Comparison of ENCODE assay signal across 8 cellular contexts in genomic region chr17:78924481-78925151, GRCh38. TPM values are rescaled to one million over a fixed set of nuclear protein-coding genes. Genes with fewer than 3 reads are reported as not detected.
DNase-seq lines count a peak whose midpoint lies in the region; ATAC-seq and TF ChIP-seq lines count a peak whose summit lies in the region.

No MANE protein-coding gene starts in this region.

- no peaks in the 10 kb centered on the region for H3K9me3 Mint-ChIP-seq in activated naive CD4-positive, alpha-beta T cell treated with anti-CD3 and anti-CD28 coated beads, Interleukin-2, amount 50 U/mL, for 72 hours
- no peaks in the 10 kb centered on the region for H3K9me3 Mint-ChIP-seq in activated naive CD4-positive, alpha-beta T cell treated with anti-CD3 and anti-CD28 coated beads for 36 hours
- no peaks in the 10 kb centered on the region for H3K9me3 Mint-ChIP-seq in stimulated activated naive CD8-positive, alpha-beta T cell treated with anti-CD3 and anti-CD28 coated beads, Interleukin-15, amount 100 ng/mL, for 72 hours

- H3K27me3 Mint-ChIP-seq in activated naive CD4-positive, alpha-beta T cell treated with anti-CD3 and anti-CD28 coated beads for 36 hours (ENCODE audit: low read depth), result peaks cover 8% of the 10 kb centered on the region
- H3K27me3 Mint-ChIP-seq in stimulated activated naive CD8-positive, alpha-beta T cell treated with anti-CD3 and anti-CD28 coated beads, Interleukin-15, amount 100 ng/mL, for 72 hours, result peaks cover 8% of the 10 kb centered on the region

- no peaks in the 10 kb centered on the region for H3K27me3 ChIP-seq in adrenal gland

- peak overlapping the region in 4 of 5 donors; percentile 59 to 96 (median 78) for H3K27ac ChIP-seq in adrenal gland

- peak; percentile 14 to 22 for ATAC-seq in activated naive CD4-positive, alpha-beta T cell treated with anti-CD3 and anti-CD28 coated beads, Interleukin-2, amount 50 U/mL, for 72 hours
- ATAC-seq in stimulated activated naive CD8-positive, alpha-beta T cell treated with anti-CD3 and anti-CD28 coated beads, Interleukin-15, amount 100 ng/mL, for 72 hours, result peak; percentile 38
- no peak for ATAC-seq in GM21529 (IDR thresholded peaks at IDR 0.05; ENCODE audit: unreplicated experiment)

- no peak overlapping the region for H3K4me3 Mint-ChIP-seq in activated naive CD4-positive, alpha-beta T cell treated with anti-CD3 and anti-CD28 coated beads for 36 hours
- H3K4me3 Mint-ChIP-seq in stimulated activated naive CD8-positive, alpha-beta T cell treated with anti-CD3 and anti-CD28 coated beads, Interleukin-15, amount 100 ng/mL, for 72 hours, result peak overlapping the region; percentile 72 to 81

- peaks cover 23 to 50% of the 10 kb centered on the region in 2 donors for H3K4me1 ChIP-seq in adrenal gland (replicated peaks in 1 of 2)

- TF ChIP-seq POLR2A in adrenal gland (IDR thresholded peaks at IDR 0.05), result no peak

- intact Hi-C loops in activated naive CD4-positive, alpha-beta T cell treated with anti-CD3 and anti-CD28 coated beads for 36 hours (cut with micrococcal nuclease), result loop anchor here (1.0 kb wide), 1 partner anchor 59 kb away; no protein-coding TSS in a partner anchor
- intact Hi-C loops in adrenal gland (cut with DNase I), result no loop called here

- no peaks in the 10 kb centered on the region for H3K9me3 ChIP-seq in adrenal gland (replicated peaks in 1 of 3)

- CTCF ChIA-PET in activated naive CD4-positive, alpha-beta T cell treated with anti-CD3 and anti-CD28 coated beads for 36 hours (lab: Charles Lee), result interaction anchor here (0.8 kb wide), 1 partner anchor 752 kb away, joined by 3 read pairs; no protein-coding TSS in a partner anchor

- H3K4me3 ChIP-seq in adrenal gland, result peak overlapping the region in 3 of 4 donors; percentile 48 to 80 (median 62)

- H3K36me3 Mint-ChIP-seq in activated naive CD4-positive, alpha-beta T cell treated with anti-CD3 and anti-CD28 coated beads, Interleukin-2, amount 50 U/mL, for 72 hours, result no peaks in the 10 kb centered on the region
- no peaks in the 10 kb centered on the region for H3K36me3 Mint-ChIP-seq in activated naive CD4-positive, alpha-beta T cell treated with anti-CD3 and anti-CD28 coated beads for 36 hours (ENCODE audit: low read depth)

- no peak overlapping the region for H3K27ac Mint-ChIP-seq in activated naive CD4-positive, alpha-beta T cell treated with anti-CD3 and anti-CD28 coated beads, Interleukin-2, amount 50 U/mL, for 72 hours
- no peak overlapping the region for H3K27ac Mint-ChIP-seq in activated naive CD4-positive, alpha-beta T cell treated with anti-CD3 and anti-CD28 coated beads for 36 hours
- H3K27ac Mint-ChIP-seq in stimulated activated naive CD8-positive, alpha-beta T cell treated with anti-CD3 and anti-CD28 coated beads, Interleukin-15, amount 100 ng/mL, for 72 hours, result no peak overlapping the region

- 4 to 6% (median 4%) methylated on average over 7 to 64 of the region's 64 CpGs for WGBS in adrenal gland, 4 donors

- no peak for TF ChIP-seq CTCF in adrenal gland (IDR thresholded peaks at IDR 0.05)

- H3K36me3 ChIP-seq in adrenal gland (replicated peaks in 1 of 2), result no peaks in the 10 kb centered on the region

- DNase-seq in activated naive CD4-positive, alpha-beta T cell treated with anti-CD3 and anti-CD28 coated beads, Interleukin-2, amount 50 U/mL, for 72 hours (ENCODE audit: low spot score in 2 of 2), result no peak
- no peak for DNase-seq in activated naive CD4-positive, alpha-beta T cell treated with anti-CD3 and anti-CD28 coated beads for 36 hours
- no peak for DNase-seq in adrenal gland
- DNase-seq in iPS-NIHi11 (ENCODE audit: low spot score), result peak; percentile 54
- DNase-seq in stimulated activated naive CD8-positive, alpha-beta T cell treated with anti-CD3 and anti-CD28 coated beads, Interleukin-15, amount 100 ng/mL, for 72 hours, result no peak
- no peak for DNase-seq in cortex of kidney (lab: John Stamatoyannopoulos, UW)
- no peak for DNase-seq in 8988T

- peaks cover 14% of the 10 kb centered on the region for H3K4me1 Mint-ChIP-seq in activated naive CD4-positive, alpha-beta T cell treated with anti-CD3 and anti-CD28 coated beads for 36 hours (ENCODE audit: low read depth)
- peaks cover 21% of the 10 kb centered on the region for H3K4me1 Mint-ChIP-seq in stimulated activated naive CD8-positive, alpha-beta T cell treated with anti-CD3 and anti-CD28 coated beads, Interleukin-15, amount 100 ng/mL, for 72 hours

RNA-seq across cellular contexts. Expression of gene TIMP2, which starts 0.6 kb away (rescaled TPM):
- total RNA-seq in activated naive CD4-positive, alpha-beta T cell treated with anti-CD3 and anti-CD28 coated beads, Interleukin-2, amount 50 U/mL, for 72 hours, result 1 to 10 TPM; 1.1 TPM
- under 1 TPM; 0.35 to 0.43 TPM for total RNA-seq in activated naive CD4-positive, alpha-beta T cell treated with anti-CD3 and anti-CD28 coated beads for 36 hours
- total RNA-seq in adrenal gland, result 100 to 1,000 TPM; 112 to 275 (median 219) TPM
- polyA plus RNA-seq in adrenal gland, result 100 to 1,000 TPM in 1 of 3 donors, 10 to 100 TPM in 2; 50.8 to 153 (median 55.9) TPM

RNA-seq across cellular contexts. Expression of gene CEP295NL, which starts 21.6 kb away (rescaled TPM):
- total RNA-seq in activated naive CD4-positive, alpha-beta T cell treated with anti-CD3 and anti-CD28 coated beads, Interleukin-2, amount 50 U/mL, for 72 hours, result under 1 TPM in 1 of 2 donors, not detected in 1; 0.61 TPM
- total RNA-seq in activated naive CD4-positive, alpha-beta T cell treated with anti-CD3 and anti-CD28 coated beads for 36 hours, result not detected
- total RNA-seq in adrenal gland, result 1 to 10 TPM in 5 of 8 donors, under 1 TPM in 3; 0.18 to 5.1 (median 1.5) TPM
- 1 to 10 TPM in 1 of 3 donors, under 1 TPM in 2; 0.07 to 3.7 (median 0.13) TPM for polyA plus RNA-seq in adrenal gland

RNA-seq across cellular contexts. Expression of gene LGALS3BP, which starts 55.1 kb away (rescaled TPM):
- total RNA-seq in activated naive CD4-positive, alpha-beta T cell treated with anti-CD3 and anti-CD28 coated beads, Interleukin-2, amount 50 U/mL, for 72 hours, result 10 to 100 TPM; 71.3 to 95.6 TPM
- 10 to 100 TPM; 59.9 to 65.4 TPM for total RNA-seq in activated naive CD4-positive, alpha-beta T cell treated with anti-CD3 and anti-CD28 coated beads for 36 hours
- 1,000 to 10,000 TPM in 2 of 8 donors, 100 to 1,000 TPM in 6; 449 to 1,588 (median 791) TPM for total RNA-seq in adrenal gland
- polyA plus RNA-seq in adrenal gland, result 100 to 1,000 TPM; 266 to 499 (median 286) TPM

Comparison
In these comparisons a context has a peak if more than half of its experiments do, and no peak if none do; other contexts are left out.
1. RNA of gene TIMP2, which starts 0.6 kb away (total RNA-seq): 112 to 275 TPM in adrenal gland; 1.1 TPM in activated naive CD4-positive, alpha-beta T cell treated with anti-CD3 and anti-CD28 coated beads, Interleukin-2, amount 50 U/mL, for 72 hours and 0.35 to 0.43 TPM in activated naive CD4-positive, alpha-beta T cell treated with anti-CD3 and anti-CD28 coated beads for 36 hours; every median in the first group is over 10 times any median in the second.
2. RNA of gene LGALS3BP, which starts 55.1 kb away (total RNA-seq): 449 to 1,588 TPM in adrenal gland; 71.3 to 95.6 TPM in activated naive CD4-positive, alpha-beta T cell treated with anti-CD3 and anti-CD28 coated beads, Interleukin-2, amount 50 U/mL, for 72 hours and 59.9 to 65.4 TPM in activated naive CD4-positive, alpha-beta T cell treated with anti-CD3 and anti-CD28 coated beads for 36 hours; every median in the first group is over 4 times any median in the second.